Comparison of ENCODE assay signal across 8 cellular contexts in genomic region chr15:29570931-29571727, GRCh38.
DNase-seq lines count a peak whose midpoint lies in the region; ATAC-seq and TF ChIP-seq lines count a peak whose summit lies in the region.

No MANE protein-coding gene starts in this region.

- TF ChIP-seq CTCF in right atrium auricular region (IDR thresholded peaks at IDR 0.05), result no peak
- no peak for TF ChIP-seq CTCF in CD4-positive, alpha-beta T cell (IDR thresholded peaks at IDR 0.05)

- POLR2A ChIA-PET in CD4-positive, alpha-beta T cell (lab: Charles Lee), result no interaction called here

- H3K36me3 ChIP-seq in right atrium auricular region, result no peaks in the 10 kb centered on the region

- CTCF ChIA-PET in CD4-positive, alpha-beta T cell (lab: Charles Lee), result no interaction called here

- no peaks in the 10 kb centered on the region for H3K27me3 ChIP-seq in right atrium auricular region
- peaks cover 61% of the 10 kb centered on the region for H3K27me3 ChIP-seq in CD4-positive, alpha-beta T cell (ENCODE audit: control insufficient read depth, insufficient read depth, low read length)

- ATAC-seq in CD4-positive, alpha-beta T cell (ENCODE audit: poor library complexity), result no peak
- ATAC-seq in HG03159 (IDR thresholded peaks at IDR 0.05; ENCODE audit: unreplicated experiment) (no peak), HG03135 (IDR thresholded peaks at IDR 0.05; ENCODE audit: unreplicated experiment) (no peak)

- H3K4me1 ChIP-seq in right atrium auricular region, result peaks cover 0 to 26% of the 10 kb centered on the region in 2 donors

- peaks cover 50% of the 10 kb centered on the region for H3K27me3 Mint-ChIP-seq in activated naive CD4-positive, alpha-beta T cell treated with anti-CD3 and anti-CD28 coated beads, Interleukin-2, amount 50 U/mL, for 24 hours
- H3K27me3 Mint-ChIP-seq in CD4-positive, alpha-beta T cell, result peaks cover 74% of the 10 kb centered on the region

- H3K4me3 Mint-ChIP-seq in activated naive CD4-positive, alpha-beta T cell treated with anti-CD3 and anti-CD28 coated beads, Interleukin-2, amount 50 U/mL, for 24 hours, result peak overlapping the region; percentile 46
- no peak overlapping the region for H3K4me3 Mint-ChIP-seq in CD4-positive, alpha-beta T cell

- no peaks in the 10 kb centered on the region for H3K9me3 ChIP-seq in right atrium auricular region
- H3K9me3 ChIP-seq in CD4-positive, alpha-beta T cell (ENCODE audit: control insufficient read depth, low read length), result no peaks in the 10 kb centered on the region

- peak overlapping the region; percentile 6 to 28 for H3K27ac ChIP-seq in right atrium auricular region
- no peak overlapping the region for H3K27ac ChIP-seq in CD4-positive, alpha-beta T cell (ENCODE audit: low read depth, low read length)

- peaks cover 10% of the 10 kb centered on the region for H3K4me1 Mint-ChIP-seq in activated naive CD4-positive, alpha-beta T cell treated with anti-CD3 and anti-CD28 coated beads, Interleukin-2, amount 50 U/mL, for 24 hours
- peaks cover 10% of the 10 kb centered on the region for H3K4me1 Mint-ChIP-seq in CD4-positive, alpha-beta T cell (ENCODE audit: low read depth)

- no peak for DNase-seq in activated naive CD4-positive, alpha-beta T cell treated with anti-CD3 and anti-CD28 coated beads, Interleukin-2, amount 50 U/mL, for 16 hours
- DNase-seq in UCSD-AML1 (lab: John Stamatoyannopoulos, UW; ENCODE audit: unreplicated experiment) (peak; percentile 61), right atrium auricular region (ENCODE audit: low spot score) (no peak), putamen (ENCODE audit: low spot score) (peak; percentile 14)
- no peak for DNase-seq in CD4-positive, alpha-beta T cell

- peak overlapping the region; percentile 51 to 53 for H3K4me3 ChIP-seq in right atrium auricular region

- H3K36me3 Mint-ChIP-seq in activated naive CD4-positive, alpha-beta T cell treated with anti-CD3 and anti-CD28 coated beads, Interleukin-2, amount 50 U/mL, for 24 hours, result peaks cover 2% of the 10 kb centered on the region
- H3K36me3 Mint-ChIP-seq in CD4-positive, alpha-beta T cell (ENCODE audit: low read depth), result no peaks in the 10 kb centered on the region

- intact Hi-C loops in CD4-positive, alpha-beta T cell (cut with DNase I, micrococcal nuclease), result no loop called here

- H3K9me3 Mint-ChIP-seq in activated naive CD4-positive, alpha-beta T cell treated with anti-CD3 and anti-CD28 coated beads, Interleukin-2, amount 50 U/mL, for 24 hours, result no peaks in the 10 kb centered on the region
- peaks cover 2% of the 10 kb centered on the region for H3K9me3 Mint-ChIP-seq in CD4-positive, alpha-beta T cell

- no peak overlapping the region for H3K27ac Mint-ChIP-seq in activated naive CD4-positive, alpha-beta T cell treated with anti-CD3 and anti-CD28 coated beads, Interleukin-2, amount 50 U/mL, for 24 hours
- no peak overlapping the region for H3K27ac Mint-ChIP-seq in CD4-positive, alpha-beta T cell

Comparison
In these comparisons a context has a peak if more than half of its experiments do, and no peak if none do; other contexts are left out.
1. DNase-seq: peak in UCSD-AML1 (single experiment) and putamen (single experiment); none in activated naive CD4-positive, alpha-beta T cell treated with anti-CD3 and anti-CD28 coated beads, Interleukin-2, amount 50 U/mL, for 16 hours (single experiment), right atrium auricular region (single experiment) and CD4-positive, alpha-beta T cell (0 of 10).